In genomic region chr21:44049606-44050005, GRCh38 we compare ENCODE assay signal across 17 cellular contexts. TPM values are rescaled to one million over a fixed set of nuclear protein-coding genes. Genes with fewer than 3 reads are reported as not detected.
A peak's percentile ranks its signal among the peaks of the same experiment; 100 is the strongest.
DNase-seq lines count a peak whose midpoint lies in the region; ATAC-seq and TF ChIP-seq lines count a peak whose summit lies in the region.
"Had no signal": no experiment of that assay in that cellular context is flagged by ENCODE, and none has a peak within 500 bp of the region (broad histone marks: within the 10 kb centered on the region; RNA-seq: fewer than 3 reads in every experiment).

No MANE protein-coding gene starts in this region.

- peaks cover 73% of the 10 kb centered on the region for H4K20me1 ChIP-seq in smooth muscle cell (ENCODE audit: low read depth)

- no peaks in the 10 kb centered on the region for H3K4me1 ChIP-seq in naive thymus-derived CD4-positive, alpha-beta T cell (ENCODE audit: control insufficient read depth in 2 of 2, insufficient read depth in 2 of 2, low read length in 2 of 2)
- H3K4me1 ChIP-seq in smooth muscle cell (ENCODE audit: low read depth), result no peaks in the 10 kb centered on the region

- H3K4me2 ChIP-seq in smooth muscle cell, result no peak overlapping the region

- TF ChIP-seq CTCF in smooth muscle cell (IDR thresholded peaks at IDR 0.05; ENCODE audit: borderline replicate concordance, insufficient read depth, poor library complexity, severe bottlenecking), result no peak

- H3F3A ChIP-seq in smooth muscle cell (ENCODE audit: low read depth), result no peaks in the 10 kb centered on the region

- H3K79me2 ChIP-seq in smooth muscle cell (ENCODE audit: low read depth), result peaks cover 32% of the 10 kb centered on the region

- no peak overlapping the region for H3K9ac ChIP-seq in smooth muscle cell (ENCODE audit: low read depth)

- no peaks in the 10 kb centered on the region for H3K9me3 Mint-ChIP-seq in activated naive CD4-positive, alpha-beta T cell treated with anti-CD3 and anti-CD28 coated beads, Interleukin-2, amount 50 U/mL, for 72 hours
- H3K9me3 Mint-ChIP-seq in naive thymus-derived CD4-positive, alpha-beta T cell, result peaks cover 0 to 2% (median 0%) of the 10 kb centered on the region in 11 donors
- no peaks in the 10 kb centered on the region for H3K9me3 Mint-ChIP-seq in stimulated activated naive CD8-positive, alpha-beta T cell treated with anti-CD3 and anti-CD28 coated beads, Interleukin-15, amount 100 ng/mL, for 72 hours

- peaks cover 17 to 37% (median 28%) of the 10 kb centered on the region in 7 donors for H3K4me1 Mint-ChIP-seq in naive thymus-derived CD4-positive, alpha-beta T cell
- peaks cover 12% of the 10 kb centered on the region for H3K4me1 Mint-ChIP-seq in stimulated activated naive CD8-positive, alpha-beta T cell treated with anti-CD3 and anti-CD28 coated beads, Interleukin-15, amount 100 ng/mL, for 72 hours

- H3K36me3 Mint-ChIP-seq in activated naive CD4-positive, alpha-beta T cell treated with anti-CD3 and anti-CD28 coated beads, Interleukin-2, amount 50 U/mL, for 72 hours, result peaks cover 0 to 9% of the 10 kb centered on the region in 2 donors
- peaks cover 6 to 33% (median 17%) of the 10 kb centered on the region in 5 donors for H3K36me3 Mint-ChIP-seq in naive thymus-derived CD4-positive, alpha-beta T cell

- WGBS in smooth muscle cell (ENCODE audit: low lambda C conversion rate), result 97% methylated on average over 3 of the region's 3 CpGs

- no peak for DNase-seq in activated naive CD4-positive, alpha-beta T cell treated with anti-CD3 and anti-CD28 coated beads, Interleukin-2, amount 50 U/mL, for 72 hours (ENCODE audit: low spot score in 2 of 2)
- no peak for DNase-seq in activated naive CD4-positive, alpha-beta T cell treated with Interleukin-2 at 50 U/mL for 16 hours
- DNase-seq in naive thymus-derived CD4-positive, alpha-beta T cell, result no peak
- no peak for DNase-seq in stimulated activated naive CD8-positive, alpha-beta T cell treated with anti-CD3 and anti-CD28 coated beads, Interleukin-15, amount 100 ng/mL, for 72 hours
- no peak for DNase-seq in left colon
- DNase-seq in smooth muscle cell (lab: John Stamatoyannopoulos, UW; ENCODE audit: unreplicated experiment), result no peak
- DNase-seq: activated effector memory CD4-positive, alpha-beta T cell treated with anti-CD3 and anti-CD28 coated beads, Interleukin-2, amount 50 U/mL, for 16 hours; DMS53; Kasumi-1; NCI-H1694; occipital lobe; spleen; testis had no signal

- CTCF ChIA-PET in naive thymus-derived CD4-positive, alpha-beta T cell (lab: Charles Lee), result no interaction called here

- no peaks in the 10 kb centered on the region for H3K27me3 ChIP-seq in naive thymus-derived CD4-positive, alpha-beta T cell (ENCODE audit: control insufficient read depth in 2 of 2, insufficient read depth in 2 of 2, low read length in 2 of 2)
- no peaks in the 10 kb centered on the region for H3K27me3 ChIP-seq in smooth muscle cell (ENCODE audit: low read depth)
- H3K27me3 ChIP-seq: cardiac muscle cell, spleen, testis had no signal

- ATAC-seq in activated naive CD4-positive, alpha-beta T cell treated with anti-CD3 and anti-CD28 coated beads, Interleukin-2, amount 50 U/mL, for 72 hours, result no peak
- ATAC-seq in naive thymus-derived CD4-positive, alpha-beta T cell, result no peak
- ATAC-seq in stimulated activated naive CD8-positive, alpha-beta T cell treated with anti-CD3 and anti-CD28 coated beads, Interleukin-15, amount 100 ng/mL, for 72 hours, result no peak
- no peak for ATAC-seq in GM18861 (IDR thresholded peaks at IDR 0.05; ENCODE audit: unreplicated experiment)
- ATAC-seq in left colon, result no peak

- no peaks in the 10 kb centered on the region for H3K27me3 Mint-ChIP-seq in naive thymus-derived CD4-positive, alpha-beta T cell
- no peaks in the 10 kb centered on the region for H3K27me3 Mint-ChIP-seq in stimulated activated naive CD8-positive, alpha-beta T cell treated with anti-CD3 and anti-CD28 coated beads, Interleukin-15, amount 100 ng/mL, for 72 hours

- peak overlapping the region; percentile 75 to 94 for H3K27ac Mint-ChIP-seq in activated naive CD4-positive, alpha-beta T cell treated with anti-CD3 and anti-CD28 coated beads, Interleukin-2, amount 50 U/mL, for 72 hours
- H3K27ac Mint-ChIP-seq in naive thymus-derived CD4-positive, alpha-beta T cell, result peak overlapping the region in 8 of 9 donors; percentile 56 to 88 (median 72)
- peak overlapping the region in 1 of 2 donors; percentile 95 for H3K27ac Mint-ChIP-seq in stimulated activated naive CD8-positive, alpha-beta T cell treated with anti-CD3 and anti-CD28 coated beads, Interleukin-15, amount 100 ng/mL, for 72 hours

- no peaks in the 10 kb centered on the region for H3K9me3 ChIP-seq in naive thymus-derived CD4-positive, alpha-beta T cell (ENCODE audit: control insufficient read depth in 2 of 3, low read length in 3 of 3)
- H3K9me3 ChIP-seq in smooth muscle cell (replicated peaks; ENCODE audit: low read depth), result no peaks in the 10 kb centered on the region
- H3K9me3 ChIP-seq: spleen, testis had no signal

- H3K36me3 ChIP-seq in naive thymus-derived CD4-positive, alpha-beta T cell (ENCODE audit: control insufficient read depth in 2 of 3, insufficient read depth in 3 of 3, low read length in 3 of 3), result peaks cover 0 to 65% (median 9%) of the 10 kb centered on the region in 3 experiments
- no peaks in the 10 kb centered on the region for H3K36me3 ChIP-seq in smooth muscle cell (ENCODE audit: low read depth)
- H3K36me3 ChIP-seq: cardiac muscle cell had no signal

- peak overlapping the region in 1 of 10 donors; percentile 51 for H3K4me3 Mint-ChIP-seq in naive thymus-derived CD4-positive, alpha-beta T cell
- H3K4me3 Mint-ChIP-seq in stimulated activated naive CD8-positive, alpha-beta T cell treated with anti-CD3 and anti-CD28 coated beads, Interleukin-15, amount 100 ng/mL, for 72 hours, result no peak overlapping the region

- POLR2A ChIA-PET in naive thymus-derived CD4-positive, alpha-beta T cell (lab: Charles Lee), result no interaction called here

- H2AFZ ChIP-seq in smooth muscle cell (ENCODE audit: low read depth), result no peak overlapping the region

- H3K4me3 ChIP-seq in naive thymus-derived CD4-positive, alpha-beta T cell (ENCODE audit: low read length), result no peak overlapping the region
- H3K4me3 ChIP-seq in smooth muscle cell, result no peak overlapping the region
- H3K4me3 ChIP-seq: cardiac muscle cell, lung, spleen, testis had no signal

- H3K27ac ChIP-seq in cingulate gyrus (ENCODE audit: low read depth, low read length) (peak overlapping the region; percentile 98), smooth muscle cell (ENCODE audit: low read depth) (no peak overlapping the region)
- H3K27ac ChIP-seq in naive thymus-derived CD4-positive, alpha-beta T cell (ENCODE audit: low read depth, low read length), result no peak overlapping the region
- H3K27ac ChIP-seq: cardiac muscle cell, testis had no signal

- intact Hi-C loops in naive thymus-derived CD4-positive, alpha-beta T cell (cut with micrococcal nuclease), result loop anchor here in 1 of 2 donors (10.0 kb wide), 1 partner anchor 65 kb away; no protein-coding TSS in a partner anchor
- intact Hi-C loops in left colon (cut with DNase I, micrococcal nuclease), result no loop called here

RNA-seq across cellular contexts. Expression of gene TRAPPC10, which starts 37.5 kb away (rescaled TPM):
- 10 to 100 TPM; 49.2 to 59.5 TPM for total RNA-seq in activated naive CD4-positive, alpha-beta T cell treated with anti-CD3 and anti-CD28 coated beads, Interleukin-2, amount 50 U/mL, for 72 hours
- 100 to 1,000 TPM in 2 of 5 experiments, 10 to 100 TPM in 3; 80.6 to 119 (median 93.2) TPM for total RNA-seq in naive thymus-derived CD4-positive, alpha-beta T cell
- 10 to 100 TPM; 15.6 to 26.5 TPM for polyA plus RNA-seq in naive thymus-derived CD4-positive, alpha-beta T cell
- total RNA-seq in left colon, result 10 to 100 TPM; 63.6 to 69.4 TPM
- total RNA-seq in smooth muscle cell, result 16.9 and 24.6 TPM in 2 replicates
- 7.9 and 12.3 TPM in 2 replicates for polyA plus RNA-seq in smooth muscle cell

RNA-seq across cellular contexts. Expression of gene PWP2, which starts 57.6 kb away (rescaled TPM):
- total RNA-seq in activated naive CD4-positive, alpha-beta T cell treated with anti-CD3 and anti-CD28 coated beads, Interleukin-2, amount 50 U/mL, for 72 hours, result 10 to 100 TPM; 38.6 to 51.6 TPM
- total RNA-seq in naive thymus-derived CD4-positive, alpha-beta T cell, result 10 to 100 TPM; 12.0 to 42.3 (median 23.0) TPM
- polyA plus RNA-seq in naive thymus-derived CD4-positive, alpha-beta T cell, result 10 to 100 TPM in 1 of 2 donors, 1 to 10 TPM in 1; 8.7 to 17.9 TPM
- total RNA-seq in left colon, result 1 to 10 TPM; 1.7 to 7.2 TPM
- 1.4 and 10.9 TPM in 2 replicates for total RNA-seq in smooth muscle cell
- polyA plus RNA-seq in smooth muscle cell, result 0.38 and 0.76 TPM in 2 replicates
